In the genomic region with DNA sequence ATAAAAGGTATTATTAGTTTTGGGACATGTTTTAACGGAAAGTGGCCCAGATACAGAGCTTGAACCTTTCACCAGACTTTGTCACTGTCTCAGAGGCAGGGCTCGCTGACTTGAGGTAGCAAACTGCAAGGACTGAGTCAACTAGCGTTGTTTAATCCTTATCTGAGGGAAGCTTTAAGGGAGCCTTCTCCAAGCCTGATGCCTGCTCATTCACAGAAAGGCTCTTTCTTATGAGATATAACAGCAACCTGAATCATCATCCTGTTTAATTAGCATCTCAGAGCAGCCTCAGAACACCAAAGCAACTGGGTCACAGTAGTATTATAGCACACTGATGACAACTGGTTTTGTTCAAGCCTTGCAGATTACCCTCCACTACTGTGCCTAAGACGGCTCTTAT, we compare ENCODE assay signal across 13 cellular contexts.
"Had no signal": no experiment of that assay in that cellular context is flagged by ENCODE, and none has a peak within 500 bp of the region (broad histone marks: within the 10 kb centered on the region; RNA-seq: fewer than 3 reads in every experiment).

No MANE protein-coding gene starts in this region.

- H3K36me3 Mint-ChIP-seq: WTC11 had no signal

- H3K27me3 Mint-ChIP-seq: naive thymus-derived CD4-positive, alpha-beta T cell; stimulated activated naive CD8-positive, alpha-beta T cell treated with anti-CD3 and anti-CD28 coated beads, Interleukin-15, Interleukin-2, amounts not matched to agents 100 ng/mL and 50 ng/mL, for 24 hours had no signal

- H3K4me3 Mint-ChIP-seq: activated CD8-positive, alpha-beta T cell treated with anti-CD3 and anti-CD28 coated beads, Interleukin-2, amount 10 ng/mL, durations not matched to agents 7 days and 5 days; stimulated activated naive CD8-positive, alpha-beta T cell treated with anti-CD3 and anti-CD28 coated beads, Interleukin-15, Interleukin-2, amounts not matched to agents 100 ng/mL and 50 ng/mL, for 24 hours; WTC11 had no signal

- ATAC-seq: activated CD8-positive, alpha-beta T cell treated with anti-CD3 and anti-CD28 coated beads, Interleukin-2, amount 10 ng/mL, durations not matched to agents 7 days and 5 days; heart left ventricle; left colon; naive thymus-derived CD4-positive, alpha-beta T cell; WTC11 had no signal

- DNase-seq: activated CD8-positive, alpha-beta memory T cell treated with anti-CD3 and anti-CD28 coated beads, Interleukin-2, amount 50 U/mL, for 48 hours; activated CD8-positive, alpha-beta T cell treated with anti-CD3 and anti-CD28 coated beads, Interleukin-2, amount 10 ng/mL, durations not matched to agents 7 days and 5 days; activated effector memory CD4-positive, alpha-beta T cell treated with anti-CD3 and anti-CD28 coated beads, Interleukin-2, amount 50 U/mL, for 16 hours; colonic mucosa; foreskin melanocyte; heart left ventricle; left colon; mammary epithelial cell; naive thymus-derived CD4-positive, alpha-beta T cell; stimulated activated CD8-positive, alpha-beta memory T cell treated with anti-CD3 and anti-CD28 coated beads, Interleukin-4, amount 100 ng/mL, for 48 hours; T1000 had no signal

- H3K9me3 Mint-ChIP-seq: naive thymus-derived CD4-positive, alpha-beta T cell; stimulated activated naive CD8-positive, alpha-beta T cell treated with anti-CD3 and anti-CD28 coated beads, Interleukin-15, Interleukin-2, amounts not matched to agents 100 ng/mL and 50 ng/mL, for 24 hours; WTC11 had no signal

- H3K27ac Mint-ChIP-seq: activated CD8-positive, alpha-beta T cell treated with anti-CD3 and anti-CD28 coated beads, Interleukin-2, amount 10 ng/mL, durations not matched to agents 7 days and 5 days; stimulated activated naive CD8-positive, alpha-beta T cell treated with anti-CD3 and anti-CD28 coated beads, Interleukin-15, Interleukin-2, amounts not matched to agents 100 ng/mL and 50 ng/mL, for 24 hours; WTC11 had no signal
